In the genomic region with DNA sequence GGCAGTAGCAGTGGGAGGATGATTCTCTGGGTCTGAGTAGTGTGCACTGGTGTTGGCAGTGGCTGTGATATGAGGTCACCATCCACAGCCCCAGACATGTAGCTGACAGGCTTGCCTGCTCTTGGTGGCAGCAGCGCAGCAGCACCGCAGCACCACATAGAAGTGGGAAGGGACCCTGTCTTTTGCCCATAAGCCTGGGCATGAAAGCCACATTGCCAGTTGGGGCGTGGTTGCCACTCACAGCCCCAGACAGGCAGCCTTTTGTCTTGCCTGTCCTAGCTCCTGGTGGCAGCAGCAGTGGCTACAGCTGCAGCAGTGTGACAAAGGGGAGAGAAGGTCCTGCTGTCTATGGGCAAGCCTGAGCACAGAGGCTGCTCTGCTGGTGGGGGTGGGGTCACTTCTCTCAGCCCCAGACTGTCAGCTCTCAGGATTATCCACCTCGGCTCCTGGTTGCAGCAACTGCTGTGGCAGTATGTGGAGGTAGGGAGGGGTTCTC, we compare ENCODE assay signal across 18 cellular contexts.
DNase-seq lines count a peak whose midpoint lies in the region; ATAC-seq and TF ChIP-seq lines count a peak whose summit lies in the region.
"Had no signal": no experiment of that assay in that cellular context is flagged by ENCODE, and none has a peak within 500 bp of the region (broad histone marks: within the 10 kb centered on the region; RNA-seq: fewer than 3 reads in every experiment).

No MANE protein-coding gene starts in this region.

- TF ChIP-seq CTCF in GM12873 (IDR thresholded peaks at IDR 0.05; ENCODE audit: insufficient read depth, low read depth, low read length, missing control alignments) (peak; percentile 7), epithelial cell of esophagus (IDR thresholded peaks at IDR 0.05; ENCODE audit: insufficient read depth, low read depth, low read length, missing control alignments) (peak; percentile 4)

- peaks cover 3% of the 10 kb centered on the region for H3K36me3 Mint-ChIP-seq in activated naive CD4-positive, alpha-beta T cell treated with anti-CD3 and anti-CD28 coated beads, Interleukin-2, amount 10 ng/mL, durations not matched to agents 7 days and 5 days
- H3K36me3 Mint-ChIP-seq: CD14-positive monocyte had no signal

- peaks cover 18% of the 10 kb centered on the region for H3K9me3 Mint-ChIP-seq in activated naive CD4-positive, alpha-beta T cell treated with anti-CD3 and anti-CD28 coated beads, Interleukin-2, amount 10 ng/mL, durations not matched to agents 7 days and 5 days

- peak; percentile 83 for DNase-seq in NCI-H345 (lab: John Stamatoyannopoulos, UW)
- peak; percentile 6 for DNase-seq in epithelial cell of esophagus (ENCODE audit: low read depth)
- DNase-seq in occipital lobe (lab: John Stamatoyannopoulos, UW) = peak; percentile 83
- DNase-seq in RKO (ENCODE audit: low spot score) = no peak
- DNase-seq in activated naive CD4-positive, alpha-beta T cell treated with anti-CD3 and anti-CD28 coated beads, Interleukin-2, amount 10 ng/mL, durations not matched to agents 7 days and 5 days = no peak
- no peak for DNase-seq in DMS 273 (lab: John Stamatoyannopoulos, UW; ENCODE audit: unreplicated experiment)
- DNase-seq: activated T-cell treated with anti-CD3 and anti-CD28 coated beads, Interleukin-2, amount 50 U/mL, for 4 hours; brain microvascular endothelial cell; GDM1; mesenchymal stem cell; NCI-H510A treated with DMSO at 0.1 percent for 48 hours; psoas muscle; stimulated activated CD4-positive, alpha-beta T cell treated with anti-CD3 and anti-CD28 coated beads, Interleukin-2, amount 100 ng/mL, for 48 hours; stimulated activated naive CD4-positive, alpha-beta T cell treated with Interleukin-2 at 50 U/mL for 16 hours had no signal

- H3K4me3 ChIP-seq in epithelial cell of esophagus (ENCODE audit: low read length) = no peak overlapping the region
- H3K4me3 ChIP-seq: psoas muscle had no signal

- no peaks in the 10 kb centered on the region for H3K4me1 Mint-ChIP-seq in activated naive CD4-positive, alpha-beta T cell treated with anti-CD3 and anti-CD28 coated beads, Interleukin-2, amount 10 ng/mL, durations not matched to agents 7 days and 5 days
- H3K4me1 Mint-ChIP-seq: CD14-positive monocyte had no signal

- ATAC-seq in HG02938 (IDR thresholded peaks at IDR 0.05; ENCODE audit: unreplicated experiment) = no peak
- ATAC-seq: activated CD4-positive, CD25-positive, alpha-beta regulatory T cell treated with anti-CD3 and anti-CD28 coated beads, Interleukin-2, amount 50 U/mL, for 24 hours; activated T-cell treated with anti-CD3 and anti-CD28 coated beads, Interleukin-2, amount 50 U/mL, for 4 hours; psoas muscle had no signal

- H3K27me3 Mint-ChIP-seq in activated naive CD4-positive, alpha-beta T cell treated with anti-CD3 and anti-CD28 coated beads, Interleukin-2, amount 10 ng/mL, durations not matched to agents 7 days and 5 days = no peaks in the 10 kb centered on the region

- H3K27ac Mint-ChIP-seq in activated naive CD4-positive, alpha-beta T cell treated with anti-CD3 and anti-CD28 coated beads, Interleukin-2, amount 10 ng/mL, durations not matched to agents 7 days and 5 days = no peak overlapping the region
- H3K27ac Mint-ChIP-seq: CD14-positive monocyte had no signal

- CTCF ChIA-PET in activated naive CD4-positive, alpha-beta T cell treated with anti-CD3 and anti-CD28 coated beads, Interleukin-2, amount 10 ng/mL, durations not matched to agents 7 days and 5 days (lab: Charles Lee) = no interaction called here

- no peak overlapping the region for H3K4me3 Mint-ChIP-seq in activated naive CD4-positive, alpha-beta T cell treated with anti-CD3 and anti-CD28 coated beads, Interleukin-2, amount 10 ng/mL, durations not matched to agents 7 days and 5 days
- H3K4me3 Mint-ChIP-seq: activated T-cell treated with anti-CD3 and anti-CD28 coated beads, Interleukin-2, amount 50 U/mL, for 4 hours; CD14-positive monocyte had no signal

Comparison
In these comparisons a context has a peak if more than half of its experiments do, and no peak if none do; other contexts are left out.
1. DNase-seq: peak in NCI-H345 (single experiment), epithelial cell of esophagus (single experiment) and occipital lobe (single experiment); none in RKO (single experiment), activated naive CD4-positive, alpha-beta T cell treated with anti-CD3 and anti-CD28 coated beads, Interleukin-2, amount 10 ng/mL, durations not matched to agents 7 days and 5 days (single experiment) and DMS 273 (single experiment).